Comparison of ENCODE assay signal across 8 cellular contexts in the genomic region with DNA sequence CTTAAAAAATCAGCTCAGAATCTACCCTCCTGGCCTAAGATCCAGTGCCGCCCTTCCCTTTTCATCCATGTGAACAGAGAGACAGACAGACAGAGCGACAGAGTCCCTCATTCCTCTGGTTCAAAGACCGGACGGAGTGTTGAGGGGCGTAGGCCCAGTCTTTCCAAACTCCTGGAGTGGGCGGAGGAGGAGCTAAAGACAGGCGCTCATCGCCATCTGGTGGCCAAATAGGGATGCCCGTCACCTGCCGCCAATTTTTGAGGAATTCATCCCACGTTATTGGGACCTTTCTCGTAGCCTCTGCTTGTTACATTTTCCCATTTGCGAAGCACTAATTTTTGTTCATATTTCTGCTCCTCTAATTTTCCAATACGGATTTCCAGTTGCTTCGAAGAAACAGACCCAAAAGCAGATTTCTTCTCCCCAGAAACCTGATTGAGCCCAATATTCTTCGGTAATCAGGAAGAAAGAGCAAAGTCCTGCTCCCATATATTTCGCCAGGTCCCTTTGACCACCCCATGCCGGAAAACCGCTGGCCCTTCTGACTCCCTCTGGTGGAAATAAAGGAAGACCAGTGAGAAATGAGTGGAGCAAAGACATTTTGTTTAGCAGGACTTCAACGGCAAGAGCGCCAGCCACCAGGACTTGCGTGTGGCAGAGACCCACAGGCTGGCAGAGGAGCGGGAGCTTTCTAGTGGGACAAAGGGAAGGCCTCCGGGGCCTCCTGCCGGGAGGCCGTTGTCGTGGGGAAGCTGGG.
DNase-seq lines count a peak whose midpoint lies in the region; ATAC-seq, FAIRE-seq and TF ChIP-seq lines count a peak whose summit lies in the region.

No MANE protein-coding gene starts in this region.

- 17 to 25% methylated on average over 27 of the region's 27 CpGs for WGBS in testis, 2 donors

- no peak overlapping the region for H3K9ac ChIP-seq in BLaER1 treated with 17β-estradiol and CSF1 and Interleukin-3, amounts not matched to agents 10 nM and 100 nM

- H3K27me3 ChIP-seq in BLaER1 treated with 17β-estradiol and CSF1 and Interleukin-3, amounts not matched to agents 10 nM and 100 nM = peaks cover 0 to 18% (median 0%) of the 10 kb centered on the region in 11 experiments; a peak in 5 of 22 replicates
- H3K27me3 ChIP-seq in SJSA1 (replicated peaks) (no peaks in the 10 kb centered on the region), testis (no peaks in the 10 kb centered on the region)

- intact Hi-C loops in testis (cut with DNase I; ENCODE audit: low total_unique reads) = loop anchor here (10.0 kb wide), 2 partner anchors 92 to 342 kb away; a partner anchor contains a TSS

- no peaks in the 10 kb centered on the region for H3K36me3 ChIP-seq in BLaER1 treated with 17β-estradiol and CSF1 and Interleukin-3, amounts not matched to agents 10 nM and 100 nM
- H3K36me3 ChIP-seq in SJSA1 (peaks cover 9% of the 10 kb centered on the region), testis (ENCODE audit: low read depth, missing control alignments) (no peaks in the 10 kb centered on the region)

- H4K20me1 ChIP-seq in BLaER1 treated with 17β-estradiol and CSF1 and Interleukin-3, amounts not matched to agents 10 nM and 100 nM = peaks cover 0 to 16% (median 0%) of the 10 kb centered on the region in 11 experiments; a peak in 3 of 22 replicates

- H3K4me3 ChIP-seq in BLaER1 treated with 17β-estradiol and CSF1 and Interleukin-3, amounts not matched to agents 10 nM and 100 nM = no peak overlapping the region
- H3K4me3 ChIP-seq in LNCaP clone FGC (ENCODE audit: low read depth, low read length) (no peak overlapping the region), SJSA1 (no peak overlapping the region), testis (peak overlapping the region in 1 of 2 donors; percentile 51)

- H3K4me2 ChIP-seq in BLaER1 treated with 17β-estradiol and CSF1 and Interleukin-3, amounts not matched to agents 10 nM and 100 nM = peak overlapping the region; percentile 85 to 95 (median 90); a peak in 20 of 22 replicates

- peaks cover 18 to 29% (median 21%) of the 10 kb centered on the region in 10 experiments for H3K4me1 ChIP-seq in BLaER1 treated with 17β-estradiol and CSF1 and Interleukin-3, amounts not matched to agents 10 nM and 100 nM
- H3K4me1 ChIP-seq in SJSA1 (replicated peaks) (peaks cover 28% of the 10 kb centered on the region), testis (peaks cover 5% of the 10 kb centered on the region)

- DNase-seq in LNCaP clone FGC (ENCODE audit: low read depth) (peak; percentile 36), SJSA1 (ENCODE audit: low read depth in 1 of 2, low spot score in 2 of 2) (peak; percentile 67 to 83), frontal cortex (ENCODE audit: low spot score in 2 of 2) (peak; percentile 64 to 83), nucleus accumbens (lab: John Stamatoyannopoulos, UW) (peak in 50 of 56 donors; percentile 6 to 83 (median 45)), testis (peak; percentile 88)
- DNase-seq in activated naive CD4-positive, alpha-beta T cell (lab: John Stamatoyannopoulos, UW) = peak in 3 of 4 experiments; percentile 7 to 36 (median 30)

- peak; percentile 52 for ATAC-seq in GM19438 (IDR thresholded peaks at IDR 0.05; ENCODE audit: low read depth, unreplicated experiment)

- TF ChIP-seq POLR2A in testis (IDR thresholded peaks at IDR 0.05) = no peak

- TF ChIP-seq CTCF in LNCaP clone FGC (IDR thresholded peaks at IDR 0.05; ENCODE audit: control insufficient read depth, extremely low read depth, insufficient read depth) (peak; percentile 87), testis (IDR thresholded peaks at IDR 0.05) (peak; percentile 84 to 92 (median 92))

- no peak for FAIRE-seq in frontal cortex (lab: Jason Lieb, UNC)

- no peak overlapping the region for H3K27ac ChIP-seq in BLaER1 treated with 17β-estradiol and CSF1 and Interleukin-3, amounts not matched to agents 10 nM and 100 nM
- no peak overlapping the region for H3K27ac ChIP-seq in SJSA1
- H3K27ac ChIP-seq in testis = no peak overlapping the region

- peaks cover 9 to 27% (median 25%) of the 10 kb centered on the region in 11 experiments for H3K9me3 ChIP-seq in BLaER1 treated with 17β-estradiol and CSF1 and Interleukin-3, amounts not matched to agents 10 nM and 100 nM (replicated peaks in 1 of 11)
- no peaks in the 10 kb centered on the region for H3K9me3 ChIP-seq in SJSA1 (replicated peaks)
- H3K9me3 ChIP-seq in testis = no peaks in the 10 kb centered on the region

Comparison
In these comparisons a context has a peak if more than half of its experiments do, and no peak if none do; other contexts are left out.
1. DNase-seq: peak in every context shown above with its lines; median percentile 88 in testis; 75 in SJSA1; 74 in frontal cortex; 45 in nucleus accumbens; 36 in LNCaP clone FGC; 30 in activated naive CD4-positive, alpha-beta T cell.